Comparison of ENCODE assay signal across 15 cellular contexts in genomic region chr17:77111916-77112315, GRCh38. TPM values are rescaled to one million over a fixed set of nuclear protein-coding genes. Genes with fewer than 3 reads are reported as not detected.
DNase-seq lines count a peak whose midpoint lies in the region; ATAC-seq and TF ChIP-seq lines count a peak whose summit lies in the region.
"Had no signal": no experiment of that assay in that cellular context is flagged by ENCODE, and none has a peak within 500 bp of the region (broad histone marks: within the 10 kb centered on the region; RNA-seq: fewer than 3 reads in every experiment).

No MANE protein-coding gene starts in this region.

- TF ChIP-seq CTCF in heart right ventricle (IDR thresholded peaks at IDR 0.05): no peak
- TF ChIP-seq CTCF in nephron progenitor cell (IDR thresholded peaks at IDR 0.05): no peak
- no peak for TF ChIP-seq CTCF in uterus (IDR thresholded peaks at IDR 0.05)

- intact Hi-C loops in heart right ventricle (cut with DNase I): loop anchor here in 1 of 10 donors (2.0 kb wide), 1 partner anchor 13 kb away; no protein-coding TSS in a partner anchor
- intact Hi-C loops in cardiac septum (cut with DNase I): no loop called here
- intact Hi-C loops in uterus (cut with DNase I; ENCODE audit: low total_unique reads): no loop called here

- DNase-seq in heart right ventricle (no peak), cardiac septum (ENCODE audit: low spot score) (no peak), nephron progenitor cell (no peak), uterus (peak in 1 of 2 donors; percentile 51), cortex of kidney (lab: John Stamatoyannopoulos, UW) (no peak), MV-4-11 (lab: John Stamatoyannopoulos, UW) (no peak)
- DNase-seq: activated CD8-positive, alpha-beta T cell treated with anti-CD3 and anti-CD28 coated beads for 36 hours; GM23248; NCI-H1105 treated with DMSO at 0.1 percent for 48 hours; NCI-H345; OCI-M1 had no signal

- no peaks in the 10 kb centered on the region for H3K36me3 Mint-ChIP-seq in nephron progenitor cell (ENCODE audit: low read depth)

- no peak overlapping the region for H3K4me3 Mint-ChIP-seq in nephron progenitor cell
- H3K4me3 Mint-ChIP-seq: activated CD8-positive, alpha-beta T cell treated with anti-CD3 and anti-CD28 coated beads for 36 hours had no signal

- WGBS in heart right ventricle, 2 donors: 60 to 64% methylated on average over 5 of the region's 5 CpGs

- H3K27ac ChIP-seq in heart right ventricle: peak overlapping the region; percentile 66 to 91 (median 87)
- peak overlapping the region; percentile 55 for H3K27ac ChIP-seq in duodenal mucosa (ENCODE audit: low read depth, low read length)
- H3K27ac ChIP-seq in uterus: peak overlapping the region; percentile 82 to 97
- H3K27ac ChIP-seq: GM23248 had no signal

- H3K9ac ChIP-seq in duodenal mucosa (ENCODE audit: low read depth in 1 of 2, low read length in 2 of 2): no peak overlapping the region
- H3K9ac ChIP-seq: GM23248 had no signal

- H3K27me3 ChIP-seq in heart right ventricle (no peaks in the 10 kb centered on the region), duodenal mucosa (ENCODE audit: control insufficient read depth in 1 of 2, insufficient read depth in 2 of 2, low read length in 2 of 2) (no peaks in the 10 kb centered on the region), uterus (no peaks in the 10 kb centered on the region)

- H3K27ac Mint-ChIP-seq in nephron progenitor cell: peak overlapping the region; percentile 96
- H3K27ac Mint-ChIP-seq: activated CD8-positive, alpha-beta T cell treated with anti-CD3 and anti-CD28 coated beads for 36 hours; IgD-negative memory B cell had no signal

- TF ChIP-seq POLR2A in uterus (IDR thresholded peaks at IDR 0.05): peak in 1 of 2 donors; percentile 20

- H3K4me1 ChIP-seq in heart right ventricle (peaks cover 15 to 75% (median 66%) of the 10 kb centered on the region in 9 donors), duodenal mucosa (ENCODE audit: control insufficient read depth in 1 of 2, insufficient read depth in 2 of 2, low read length in 2 of 2) (peaks cover 16 to 22% of the 10 kb centered on the region in 2 donors), uterus (peaks cover 20 to 29% of the 10 kb centered on the region in 2 donors)

- peaks cover 14% of the 10 kb centered on the region for H3K27me3 Mint-ChIP-seq in nephron progenitor cell (ENCODE audit: low read depth, poor library complexity)
- H3K27me3 Mint-ChIP-seq: activated CD8-positive, alpha-beta T cell treated with anti-CD3 and anti-CD28 coated beads for 36 hours had no signal

- no peaks in the 10 kb centered on the region for H3K9me3 ChIP-seq in heart right ventricle
- H3K9me3 ChIP-seq in duodenal mucosa (ENCODE audit: control insufficient read depth in 1 of 2, low read length in 2 of 2): no peaks in the 10 kb centered on the region
- no peaks in the 10 kb centered on the region for H3K9me3 ChIP-seq in uterus

- H3K36me3 ChIP-seq in heart right ventricle: no peaks in the 10 kb centered on the region
- H3K36me3 ChIP-seq in duodenal mucosa (ENCODE audit: control insufficient read depth in 1 of 2, insufficient read depth in 2 of 2, low read length in 2 of 2): no peaks in the 10 kb centered on the region
- H3K36me3 ChIP-seq in uterus: no peaks in the 10 kb centered on the region

- H3K4me1 Mint-ChIP-seq in nephron progenitor cell: peaks cover 50% of the 10 kb centered on the region

- H3K4me3 ChIP-seq in heart right ventricle (no peak overlapping the region), duodenal mucosa (ENCODE audit: low read depth in 1 of 2, low read length in 2 of 2) (peak overlapping the region in 1 of 2 donors; percentile 38), uterus (no peak overlapping the region)
- H3K4me3 ChIP-seq: GM23248, smooth muscle cell had no signal

- ATAC-seq in heart right ventricle (no peak), HG03442 (IDR thresholded peaks at IDR 0.05; ENCODE audit: unreplicated experiment) (no peak)
- ATAC-seq: activated CD8-positive, alpha-beta T cell treated with anti-CD3 and anti-CD28 coated beads for 36 hours had no signal

- H3K9me3 Mint-ChIP-seq in nephron progenitor cell: no peaks in the 10 kb centered on the region
- H3K9me3 Mint-ChIP-seq: activated CD8-positive, alpha-beta T cell treated with anti-CD3 and anti-CD28 coated beads for 36 hours; IgD-negative memory B cell had no signal

RNA-seq across cellular contexts. Expression of gene SEC14L1, which starts 28.9 kb away (rescaled TPM):
- 10 to 100 TPM; 38.7 to 88.8 (median 55.3) TPM for total RNA-seq in heart right ventricle
- 10 to 100 TPM; 36.1 to 42.3 TPM for polyA plus RNA-seq in heart right ventricle
- 44.2 TPM for total RNA-seq in cardiac septum
- 100 to 1,000 TPM in 1 of 4 donors, 10 to 100 TPM in 3; 38.2 to 128 (median 42.6) TPM for total RNA-seq in uterus
